Comparison of ENCODE assay signal across 1 cellular context in genomic region chr2:236955675-236956618, GRCh38.
TF ChIP-seq lines count a peak whose summit lies in the region.

No MANE protein-coding gene starts in this region.

TF ChIP-seq in K562, 482 proteins besides CTCF, POLR2A, EP300 and RAD21 (continued from another document):
- TF ChIP-seq UBTF (IDR thresholded peaks at IDR 0.05; ENCODE audit: borderline replicate concordance in 1 of 2, low read depth in 2 of 2, low read length in 2 of 2): no peak
- no peak for TF ChIP-seq PREB (CRISPR knock-in tag; IDR thresholded peaks at IDR 0.05)
- no peak for TF ChIP-seq ATF4 (CRISPR knock-in tag; IDR thresholded peaks at IDR 0.05)
- no peak for TF ChIP-seq TRIM28 (IDR thresholded peaks at IDR 0.05)
- no peak for TF ChIP-seq MGA (IDR thresholded peaks at IDR 0.05)
- no peak for TF ChIP-seq MCM2 (IDR thresholded peaks at IDR 0.05; ENCODE audit: low read depth)
- TF ChIP-seq DIDO1 (tag; IDR thresholded peaks at IDR 0.05; ENCODE audit: low read depth): no peak
- TF ChIP-seq SREBF2 (CRISPR knock-in tag; IDR thresholded peaks at IDR 0.05): no peak
- no peak for TF ChIP-seq MBD1 (CRISPR knock-in tag; IDR thresholded peaks at IDR 0.05)
- TF ChIP-seq BCLAF1 (IDR thresholded peaks at IDR 0.05; ENCODE audit: borderline replicate concordance in 1 of 2, control insufficient read depth in 1 of 2, low read depth in 2 of 2, low read length in 1 of 2): no peak
- peak; percentile 34; the same call in 1 of the 2 replicates for TF ChIP-seq HES1 (IDR thresholded peaks at IDR 0.05; ENCODE audit: low read depth)
- TF ChIP-seq NFE2L1 (tag; IDR thresholded peaks at IDR 0.05; ENCODE audit: borderline replicate concordance, low read depth): no peak
- TF ChIP-seq TARDBP (IDR thresholded peaks at IDR 0.05): no peak
- no peak for TF ChIP-seq THAP12 (CRISPR knock-in tag; IDR thresholded peaks at IDR 0.05)
- TF ChIP-seq CAMTA2 (CRISPR knock-in tag; conservative IDR thresholded peaks at IDR 0.05): no peak
